ENCODE assay signal across 17 cellular contexts in genomic region chr16:27973678-27974077, GRCh38.
DNase-seq lines count a peak whose midpoint lies in the region; ATAC-seq, FAIRE-seq and TF ChIP-seq lines count a peak whose summit lies in the region.
"Had no signal": no experiment of that assay in that cellular context is flagged by ENCODE, and none has a peak within 500 bp of the region (broad histone marks: within the 10 kb centered on the region; RNA-seq: fewer than 3 reads in every experiment).

No MANE protein-coding gene starts in this region.

- peak; percentile 13 for DNase-seq in NCI-H1694 treated with DMSO at 0.1 percent for 48 hours (lab: John Stamatoyannopoulos, UW)
- no peak for DNase-seq in NCI-H1694 (lab: John Stamatoyannopoulos, UW)
- no peak for DNase-seq in HCT116 (ENCODE audit: low read depth, low spot score)
- DNase-seq in K562 (ENCODE audit: extremely low read depth in 1 of 4, low spot score in 3 of 4): no peak
- DNase-seq in sciatic nerve (ENCODE audit: low spot score): peak; percentile 32
- DNase-seq in T-helper 2 cell: no peak
- DNase-seq: CD4-positive, alpha-beta T cell; EL; head of caudate nucleus; NCI-H2029; occipital lobe; stimulated activated CD4-positive, alpha-beta T cell treated with anti-CD3 and anti-CD28 coated beads, Interleukin-4, amount 100 ng/mL, for 4 hours had no signal

- 5% methylated on average over 7 of the region's 7 CpGs for WGBS in K562 (ENCODE audit: insufficient coverage, low coverage, missing lambda C conversion rate)

- H2AFZ ChIP-seq in HCT116 (ENCODE audit: low read depth, low read length, poor library complexity, severe bottlenecking) (no peak overlapping the region), K562 (ENCODE audit: low read depth, low read length) (no peak overlapping the region)

- CTCF ChIA-PET in HCT116 (lab: Charles Lee) (interaction anchor here (1.1 to 2.9 kb wide), 3 partner anchors 97 to 283 kb away, joined by 3 to 36 read pairs (median 6); no protein-coding TSS in a partner anchor), K562 (lab: Yijun Ruan, JAX; ENCODE audit: low intra/inter-chr PET ratio) (interaction anchor here (0.6 kb wide), 1 partner anchor 339 kb away, joined by 4 read pairs; no protein-coding TSS in a partner anchor)

- H4K20me1 ChIP-seq in HCT116 (ENCODE audit: insufficient read depth) (no peaks in the 10 kb centered on the region), K562 (replicated peaks; ENCODE audit: control insufficient read depth, insufficient read depth, low read length) (no peaks in the 10 kb centered on the region)

- peak in 2 of 3 experiments; percentile 10 to 27; a peak in 1 of 6 replicates for TF ChIP-seq CTCF in HCT116 (IDR thresholded peaks at IDR 0.05 in 2 of 3, conservative IDR thresholded peaks at IDR 0.05 in 1 of 3; ENCODE audit: borderline replicate concordance in 1 of 3, insufficient read depth in 1 of 3, low read depth in 2 of 3, low read length in 2 of 3)
- peak; percentile 15 to 36 (median 30); a peak in 2 of 6 replicates for TF ChIP-seq CTCF in K562 (IDR thresholded peaks at IDR 0.05 in 2 of 3, conservative IDR thresholded peaks at IDR 0.05 in 1 of 3; ENCODE audit: insufficient read depth in 2 of 3, low read depth in 1 of 3, low read length in 3 of 3)

- no peaks in the 10 kb centered on the region for H3K27me3 ChIP-seq in HCT116 (ENCODE audit: insufficient read depth, low read length)
- H3K27me3 ChIP-seq in K562 (ENCODE audit: control insufficient read depth in 2 of 2, insufficient read depth in 2 of 2, low read length in 2 of 2): peaks cover 0 to 7% of the 10 kb centered on the region in 2 experiments; a peak in 2 of 5 replicates

- H3K9me3 ChIP-seq in HCT116 (ENCODE audit: control insufficient read depth in 1 of 2, insufficient read depth in 1 of 2, low read depth in 1 of 2, low read length in 2 of 2): no peaks in the 10 kb centered on the region
- no peaks in the 10 kb centered on the region for H3K9me3 ChIP-seq in K562 (replicated peaks; ENCODE audit: control insufficient read depth, insufficient read depth, low read depth, low read length)

- no peak for TF ChIP-seq POLR2A in HCT116 (IDR thresholded peaks at IDR 0.05; ENCODE audit: borderline replicate concordance, extremely low read depth, insufficient read depth, insufficient read length)
- TF ChIP-seq POLR2A in K562 (conservative IDR thresholded peaks at IDR 0.05): no peak

- no TSS peak for BruUV-seq in HCT116 (replicated peaks; lab: Mats Ljungman, UMichigan)
- BruUV-seq in K562 (replicated peaks; lab: Mats Ljungman, UMichigan): no TSS peak

- no peak overlapping the region for H3K27ac ChIP-seq in HCT116 (ENCODE audit: low read depth, low read length)
- no peak overlapping the region for H3K27ac ChIP-seq in K562 (ENCODE audit: extremely low read depth, low read depth, low read length)
- H3K27ac ChIP-seq: RWPE1 had no signal

- no peak for TF ChIP-seq EP300 in K562 (IDR thresholded peaks at IDR 0.05; ENCODE audit: low read length)

- intact Hi-C loops in HCT116 (cut with micrococcal nuclease) (no loop called here), K562 (cut with micrococcal nuclease) (loop anchor here (10.0 kb wide), 1 partner anchor 329 kb away; no protein-coding TSS in a partner anchor), sciatic nerve (cut with DNase I) (no loop called here)

- H3K4me1 ChIP-seq in HCT116 (ENCODE audit: control insufficient read depth in 1 of 2, insufficient read depth in 2 of 2, low read length in 2 of 2) (peaks cover 3 to 6% of the 10 kb centered on the region in 2 experiments; a peak in 3 of 4 replicates), K562 (replicated peaks in 1 of 2; ENCODE audit: control insufficient read depth in 2 of 2, insufficient read depth in 2 of 2, low read length in 2 of 2) (no peaks in the 10 kb centered on the region)

- RAD21 ChIA-PET in HCT116 (lab: Charles Lee; ENCODE audit: low non-redundant PET in 1 of 2, low total read pairs in 2 of 2, uncharacterized antibody in 2 of 2, unreplicated experiment in 2 of 2): interaction anchor here in 1 of 2 experiments (0.6 kb wide), 1 partner anchor 97 kb away, joined by 3 read pairs; no protein-coding TSS in a partner anchor

- no peaks in the 10 kb centered on the region for H3K9me1 ChIP-seq in K562 (ENCODE audit: control insufficient read depth, insufficient read depth, low read length)

- POLR2A ChIA-PET in HCT116 (lab: Charles Lee) (no interaction called here), K562 (lab: Yijun Ruan, JAX) (interaction anchor here (0.9 kb wide), 1 partner anchor 427 kb away, joined by 4 read pairs; no protein-coding TSS in a partner anchor)

- no peak overlapping the region for H3K4me3 ChIP-seq in HCT116 (replicated peaks in 1 of 2; ENCODE audit: low read depth in 1 of 2, low read length in 2 of 2)
- H3K4me3 ChIP-seq in K562: no peak overlapping the region

- H3K4me2 ChIP-seq in HCT116 (ENCODE audit: low read length) (no peak overlapping the region), K562 (ENCODE audit: insufficient read depth, low read length) (no peak overlapping the region)

- H3K9ac ChIP-seq in HCT116 (ENCODE audit: low read length): no peak overlapping the region
- H3K9ac ChIP-seq in K562 (ENCODE audit: insufficient read depth in 1 of 2, low read depth in 2 of 2, low read length in 2 of 2): no peak overlapping the region

- no peak for ATAC-seq in HCT116
- ATAC-seq in K562: peak; percentile 71
- no peak for ATAC-seq in sciatic nerve
- no peak for ATAC-seq in GM18867 (IDR thresholded peaks at IDR 0.05; ENCODE audit: unreplicated experiment)
- no peak for ATAC-seq in GM21737 (IDR thresholded peaks at IDR 0.05; ENCODE audit: unreplicated experiment)

- H3K36me3 ChIP-seq in HCT116 (ENCODE audit: control insufficient read depth in 1 of 2, insufficient read depth in 2 of 2, low read length in 2 of 2) (no peaks in the 10 kb centered on the region), K562 (ENCODE audit: control insufficient read depth, insufficient read depth, low read length) (no peaks in the 10 kb centered on the region)

- in situ Hi-C loops in K562 (cut with MboI): no loop called here

- no peaks in the 10 kb centered on the region for H3K79me2 ChIP-seq in HCT116 (ENCODE audit: insufficient read depth, low read length)
- H3K79me2 ChIP-seq in K562 (ENCODE audit: control insufficient read depth, insufficient read depth, low read length): no peaks in the 10 kb centered on the region

- TF ChIP-seq RAD21 in HCT116 (IDR thresholded peaks at IDR 0.05; ENCODE audit: low read depth): no peak
- TF ChIP-seq RAD21 in K562 (CRISPR knock-in tag; conservative IDR thresholded peaks at IDR 0.05 in 1 of 2, IDR thresholded peaks at IDR 0.05 in 1 of 2): 0 out of 4 replicates have a peak, but pooled peaks of 1 of the 2 experiments have one; percentile 24

- H3K9me2 ChIP-seq in HCT116 (ENCODE audit: insufficient read depth): no peaks in the 10 kb centered on the region

- FAIRE-seq in K562 (lab: Jason Lieb, UNC): no peak
- FAIRE-seq: A204.1, GM18507 had no signal

TF ChIP-seq in HCT116, 20 proteins besides CTCF, POLR2A, EP300 and RAD21 (continues in another document):
- TF ChIP-seq EZH2phosphoT487 (IDR thresholded peaks at IDR 0.05; ENCODE audit: borderline replicate concordance) (no peak), MAX (IDR thresholded peaks at IDR 0.05) (no peak), CEBPB (IDR thresholded peaks at IDR 0.05; ENCODE audit: low read depth) (no peak), SIN3A (IDR thresholded peaks at IDR 0.05; ENCODE audit: low read depth) (no peak), SRF (IDR thresholded peaks at IDR 0.05; ENCODE audit: low read depth) (no peak), ZBTB33 (IDR thresholded peaks at IDR 0.05; ENCODE audit: extremely low read depth, insufficient replicate concordance, low read length) (no peak)

TF ChIP-seq in K562, 482 proteins besides CTCF, POLR2A, EP300 and RAD21:
- TF ChIP-seq POLR3A (IDR thresholded peaks at IDR 0.05; ENCODE audit: borderline replicate concordance, extremely low read depth, insufficient read depth, insufficient read length) (no peak), PHTF2 (CRISPR knock-in tag; IDR thresholded peaks at IDR 0.05) (no peak), BACH1 (tag; IDR thresholded peaks at IDR 0.05) (no peak), YY1 (IDR thresholded peaks at IDR 0.05; ENCODE audit: borderline replicate concordance in 1 of 3, control insufficient read depth in 1 of 3, extremely low read depth in 1 of 3, insufficient read depth in 3 of 3, insufficient read length in 1 of 3, insufficient replicate concordance in 2 of 3, low read depth in 1 of 3, low read length in 2 of 3) (no peak), SNRNP70 (optimal IDR thresholded peaks at IDR 0.05; ENCODE audit: low read depth, low read length) (no peak), WHSC1 (IDR thresholded peaks at IDR 0.05; ENCODE audit: low read length) (no peak), LARP7 (IDR thresholded peaks at IDR 0.05) (no peak), ZBTB1 (CRISPR knock-in tag; IDR thresholded peaks at IDR 0.05; ENCODE audit: borderline replicate concordance, low read depth) (no peak)

Comparison
In these comparisons a context has a peak if more than half of its experiments do, and no peak if none do; other contexts are left out.
1. DNase-seq: peak in NCI-H1694 treated with DMSO at 0.1 percent for 48 hours (single experiment) and sciatic nerve (single experiment); none in NCI-H1694 (single experiment), HCT116 (single experiment), K562 (0 of 4) and T-helper 2 cell (0 of 5).